Comparison of ENCODE assay signal across 25 cellular contexts in the genomic region with DNA sequence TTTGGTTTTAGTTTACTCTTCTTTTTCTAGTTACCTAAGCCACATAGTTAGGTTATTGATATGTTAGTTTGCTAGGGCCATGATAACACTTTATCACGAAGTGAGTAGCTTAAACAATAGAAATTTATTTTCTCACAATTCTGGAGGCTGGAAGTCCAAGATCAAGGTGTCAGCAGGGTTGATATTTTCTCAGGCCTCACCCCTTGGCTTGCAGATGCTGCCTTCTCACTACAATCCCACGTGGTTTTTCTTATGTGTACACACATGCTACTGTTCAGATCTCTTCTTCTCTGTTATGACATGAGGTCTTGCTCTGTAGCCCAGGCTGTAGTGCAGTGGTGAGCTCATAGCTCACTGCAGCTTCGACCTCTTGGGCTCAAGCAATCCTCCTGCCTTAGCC.
"Had no signal": no experiment of that assay in that cellular context is flagged by ENCODE, and none has a peak within 500 bp of the region (broad histone marks: within the 10 kb centered on the region; RNA-seq: fewer than 3 reads in every experiment).

No MANE protein-coding gene starts in this region.

- H3K4me3 ChIP-seq: colonic mucosa, esophagus squamous epithelium, gastrocnemius medialis, heart right ventricle, left lung, lower lobe of right lung, mucosa of descending colon had no signal

- H3K4me1 ChIP-seq: colonic mucosa, esophagus squamous epithelium, gastrocnemius medialis, heart right ventricle, left lung, lower lobe of right lung had no signal

- ATAC-seq: effector memory CD8-positive, alpha-beta T cell; esophagus mucosa; gastrocnemius medialis; heart right ventricle; left cardiac atrium; left lung; left ventricle myocardium superior; lower lobe of right lung; mucosa of descending colon had no signal

- H3K27ac ChIP-seq: colonic mucosa, epithelial cell of prostate, esophagus squamous epithelium, gastrocnemius medialis, heart right ventricle, left lung, lower lobe of right lung had no signal

- H3K9me3 ChIP-seq: colonic mucosa had no signal

- H3K36me3 ChIP-seq: colonic mucosa, esophagus squamous epithelium, gastrocnemius medialis, heart right ventricle, left lung, lower lobe of right lung had no signal

- DNase-seq: colonic mucosa; cortex of kidney; effector CD8-positive, alpha-beta T cell; effector memory CD8-positive, alpha-beta T cell; endodermal cell; erythroblast; esophagus squamous epithelium; foreskin fibroblast; foreskin melanocyte; gastrocnemius medialis; glutamatergic neuron; head of caudate nucleus; heart right ventricle; hippocampal formation; left cardiac atrium; left lung; left ventricle myocardium superior; lower lobe of right lung; mesenchymal stem cell; mucosa of descending colon; naive B cell had no signal

- H3K27me3 ChIP-seq: colonic mucosa, esophagus squamous epithelium, gastrocnemius medialis, left lung had no signal

- FAIRE-seq: endometrium, keratinocyte had no signal
